ENCODE assay signal across 11 cellular contexts in the genomic region with DNA sequence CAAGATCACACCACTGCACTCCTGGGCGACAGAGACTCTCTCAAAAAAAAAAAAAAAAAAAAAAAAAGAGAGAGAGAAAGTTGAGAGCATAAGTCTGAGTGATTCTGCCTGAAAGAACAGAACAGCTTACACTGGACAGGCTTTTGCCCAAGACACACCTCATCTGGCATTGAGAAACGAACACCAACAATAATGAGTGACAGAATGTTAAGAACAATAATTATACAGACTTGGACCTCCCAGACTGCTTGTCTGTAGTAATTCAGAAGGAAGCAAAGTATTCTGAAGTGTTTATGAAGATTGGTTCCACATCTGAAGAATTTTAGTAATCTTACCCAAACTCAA. TPM values are rescaled to one million over a fixed set of nuclear protein-coding genes. Genes with fewer than 3 reads are reported as not detected.
DNase-seq lines count a peak whose midpoint lies in the region; ATAC-seq and TF ChIP-seq lines count a peak whose summit lies in the region.
"Had no signal": no experiment of that assay in that cellular context is flagged by ENCODE, and none has a peak within 500 bp of the region (broad histone marks: within the 10 kb centered on the region; RNA-seq: fewer than 3 reads in every experiment).

No MANE protein-coding gene starts in this region.

- H2BK120ac ChIP-seq in H9 (ENCODE audit: low read depth, low read length, poor library complexity, severe bottlenecking) = no peak overlapping the region

- H3K9me3 ChIP-seq in OCI-LY7 (ENCODE audit: low read length) (no peaks in the 10 kb centered on the region), skeletal muscle satellite cell (replicated peaks; ENCODE audit: low read length) (no peaks in the 10 kb centered on the region), body of pancreas (no peaks in the 10 kb centered on the region), H9 (ENCODE audit: control insufficient read depth, low read depth, low read length) (no peaks in the 10 kb centered on the region), ovary (no peaks in the 10 kb centered on the region)

- H3K4me3 Mint-ChIP-seq in H9 = no peak overlapping the region
- H3K4me3 Mint-ChIP-seq: brain had no signal

- H2BK20ac ChIP-seq in H9 (ENCODE audit: low read depth, low read length, poor library complexity, severe bottlenecking) = no peak overlapping the region

- H3K36me3 ChIP-seq in OCI-LY7 (ENCODE audit: insufficient read depth, low read length) (no peaks in the 10 kb centered on the region), skeletal muscle satellite cell (ENCODE audit: insufficient read depth, low read length) (no peaks in the 10 kb centered on the region), body of pancreas (replicated peaks in 1 of 2; ENCODE audit: insufficient read depth in 1 of 2, low read depth in 2 of 2) (no peaks in the 10 kb centered on the region), ovary (no peaks in the 10 kb centered on the region)

- TF ChIP-seq CTCF in OCI-LY7 (conservative IDR thresholded peaks at IDR 0.05; ENCODE audit: low read length) (no peak), body of pancreas (IDR thresholded peaks at IDR 0.05) (no peak), H9 (conservative IDR thresholded peaks at IDR 0.05) (no peak), ovary (IDR thresholded peaks at IDR 0.05) (no peak)

- no TSS peak for BruUV-seq in OCI-LY7 (replicated peaks; lab: Mats Ljungman, UMichigan)

- no peak overlapping the region for H3K4ac ChIP-seq in H9 (ENCODE audit: low read depth, low read length)

- CTCF ChIA-PET in OCI-LY7 (lab: Charles Lee; ENCODE audit: unreplicated experiment) = interaction anchor here (0.6 kb wide), 1 partner anchor 9 kb away, joined by 3 read pairs; no protein-coding TSS in a partner anchor

- ATAC-seq in GM19035 (IDR thresholded peaks at IDR 0.05; ENCODE audit: unreplicated experiment) (peak; percentile 2), HG02759 (IDR thresholded peaks at IDR 0.05; ENCODE audit: unreplicated experiment) (peak; percentile 17), body of pancreas (no peak)
- ATAC-seq: esophagus mucosa, HepG2 had no signal

- no peak overlapping the region for H2BK5ac ChIP-seq in H9 (ENCODE audit: insufficient read length, low read length)

- H3K4me1 Mint-ChIP-seq in H9 = peaks cover 7 to 10% of the 10 kb centered on the region in 2 experiments; a peak in 3 of 4 replicates

- H3T11ph ChIP-seq in H9 (ENCODE audit: low read length) = no peak overlapping the region

- no peak overlapping the region; the same call in 1 of the 2 replicates for H2AFZ ChIP-seq in OCI-LY7 (ENCODE audit: low read length)
- no peak overlapping the region for H2AFZ ChIP-seq in H9 (ENCODE audit: low read length)

- H3K79me1 ChIP-seq in H9 (ENCODE audit: insufficient read depth, low read depth, low read length, poor library complexity, severe bottlenecking) = no peaks in the 10 kb centered on the region

- no peaks in the 10 kb centered on the region for H3K9me2 ChIP-seq in OCI-LY7 (ENCODE audit: insufficient read depth, low read length)

- POLR2A ChIA-PET in OCI-LY7 (lab: Charles Lee) = interaction anchor here (0.6 to 2.1 kb wide), 4 partner anchors 9 to 56 kb away, joined by 3 to 5 read pairs (median 4); no protein-coding TSS in a partner anchor

- H3K23me2 ChIP-seq in H9 (ENCODE audit: insufficient read length, low read depth, low read length, poor library complexity, severe bottlenecking) = no peaks in the 10 kb centered on the region

- peak overlapping the region; percentile 75; the same call in 1 of the 2 replicates for H3K4me2 ChIP-seq in OCI-LY7 (ENCODE audit: low read length)
- H3K4me2 ChIP-seq in skeletal muscle satellite cell (ENCODE audit: low read length) = no peak overlapping the region
- no peak overlapping the region for H3K4me2 ChIP-seq in H9 (ENCODE audit: insufficient read depth, insufficient read length, low read length)

- H3K27ac ChIP-seq in OCI-LY7 (ENCODE audit: low read depth, low read length, poor library complexity, severe bottlenecking) (peak overlapping the region; percentile 65), body of pancreas (no peak overlapping the region), H9 (ENCODE audit: insufficient read length, low read depth, low read length) (no peak overlapping the region), ovary (no peak overlapping the region)

- H3K18ac ChIP-seq in H9 (ENCODE audit: insufficient read length, low read depth, low read length) = no peak overlapping the region

- H3K27ac Mint-ChIP-seq in H9 = no peak overlapping the region
- H3K27ac Mint-ChIP-seq: brain had no signal

- H3K27me3 ChIP-seq in skeletal muscle satellite cell (ENCODE audit: control insufficient read depth, insufficient read depth, low read length) (no peaks in the 10 kb centered on the region), body of pancreas (no peaks in the 10 kb centered on the region), H9 (ENCODE audit: insufficient read depth, low read length) (no peaks in the 10 kb centered on the region), ovary (no peaks in the 10 kb centered on the region)

- no peaks in the 10 kb centered on the region for H3K27me3 Mint-ChIP-seq in H9 (ENCODE audit: low read depth)

- H2BK12ac ChIP-seq in H9 (ENCODE audit: insufficient read length, low read depth, low read length) = no peak overlapping the region

- H3K4me1 ChIP-seq in OCI-LY7 (ENCODE audit: insufficient read depth, low read length, poor library complexity, severe bottlenecking) (peaks cover 30% of the 10 kb centered on the region), skeletal muscle satellite cell (ENCODE audit: control insufficient read depth, insufficient read depth, low read length) (peaks cover 24% of the 10 kb centered on the region), body of pancreas (peaks cover 4% of the 10 kb centered on the region), H9 (ENCODE audit: insufficient read depth, low read length) (peaks cover 2% of the 10 kb centered on the region; the same call in 1 of the 2 replicates), ovary (ENCODE audit: insufficient read depth) (peaks cover 4% of the 10 kb centered on the region)

- H3K23ac ChIP-seq in H9 (ENCODE audit: insufficient read length, low read depth, low read length) = no peak overlapping the region

- no peak overlapping the region for H4K8ac ChIP-seq in H9 (replicated peaks; ENCODE audit: insufficient read length, low read depth, low read length)

- peaks cover 4% of the 10 kb centered on the region; the same call in 1 of the 2 replicates for H3K79me2 ChIP-seq in OCI-LY7 (ENCODE audit: insufficient read depth, low read depth, low read length)
- no peaks in the 10 kb centered on the region for H3K79me2 ChIP-seq in H9 (ENCODE audit: insufficient read depth, low read length)

- H3K4me3 ChIP-seq in OCI-LY7 (ENCODE audit: low read depth, low read length, poor library complexity, severe bottlenecking) (no peak overlapping the region), skeletal muscle satellite cell (ENCODE audit: low read length) (no peak overlapping the region), body of pancreas (no peak overlapping the region), ovary (no peak overlapping the region)

- H4K20me1 ChIP-seq in OCI-LY7 (ENCODE audit: insufficient read depth, low read length) (no peaks in the 10 kb centered on the region), H9 (ENCODE audit: control insufficient read depth, insufficient read depth, insufficient read length) (no peaks in the 10 kb centered on the region)

- H3K9me3 Mint-ChIP-seq in H9 = no peaks in the 10 kb centered on the region
- H3K9me3 Mint-ChIP-seq: brain had no signal

- H2BK15ac ChIP-seq in H9 (ENCODE audit: low read depth, low read length) = no peak overlapping the region

- no peak overlapping the region for H3K56ac ChIP-seq in H9 (ENCODE audit: insufficient read length, low read depth, low read length)

- DNase-seq in OCI-LY7 (ENCODE audit: low spot score) = no peak
- no peak for DNase-seq in HuH-7 (ENCODE audit: low spot score)
- DNase-seq in body of pancreas = no peak
- DNase-seq in H9 = no peak
- no peak for DNase-seq in ovary

- TF ChIP-seq EP300 in ovary (IDR thresholded peaks at IDR 0.05) = no peak

- H3K36me3 Mint-ChIP-seq in H9 (ENCODE audit: insufficient read depth in 1 of 3, low read depth in 3 of 3) = no peaks in the 10 kb centered on the region
- H3K36me3 Mint-ChIP-seq: brain had no signal

- TF ChIP-seq POLR2A in body of pancreas (IDR thresholded peaks at IDR 0.05) = no peak
- TF ChIP-seq POLR2A in ovary (IDR thresholded peaks at IDR 0.05) = no peak

- no peak overlapping the region for H2AK5ac ChIP-seq in H9 (ENCODE audit: insufficient read length, low read length)

- H3K9ac ChIP-seq in skeletal muscle satellite cell (ENCODE audit: low read depth, low read length) (peak overlapping the region; percentile 60), H9 (ENCODE audit: extremely low read depth, insufficient read length, low read length) (no peak overlapping the region)

- H4K91ac ChIP-seq in H9 (ENCODE audit: insufficient read length, low read depth, low read length) = no peak overlapping the region

- H3K14ac ChIP-seq in H9 (ENCODE audit: insufficient read depth, low read length) = no peak overlapping the region

- H4K5ac ChIP-seq in H9 (ENCODE audit: insufficient read length, low read depth, low read length) = no peak overlapping the region

- 74 to 76% methylated on average over 2 of the region's 2 CpGs for WGBS in body of pancreas, 2 donors
- WGBS in H9 (ENCODE audit: extremely low coverage, insufficient read length, low lambda C conversion rate) = no CpG with 5 or more reads among the region's 2 CpGs
- 51 to 61% (median 56%) methylated on average over 2 of the region's 2 CpGs for WGBS in ovary, 3 donors

- intact Hi-C loops in OCI-LY7 (cut with micrococcal nuclease; ENCODE audit: unreplicated experiment) (loop anchor here (5.0 kb wide), 1 partner anchor 44 kb away; no protein-coding TSS in a partner anchor), body of pancreas (cut with DNase I) (no loop called here), ovary (cut with DNase I) (no loop called here)

RNA-seq across cellular contexts. Expression of a gene that starts 20.0 kb away (rescaled TPM):
- 7.3 and 8.4 TPM in 2 replicates for total RNA-seq in OCI-LY7 (2014; rRNA removed; shearing (Covaris generic))
- total RNA-seq in OCI-LY7 (2022) (7.8 and 10.2 TPM in 2 replicates), body of pancreas (1 to 10 TPM; 5.4 to 6.6 TPM), H9 (2021) (5.7 and 5.9 TPM in 2 replicates), ovary (10 to 100 TPM in 5 of 7 donors, 1 to 10 TPM in 2; 7.3 to 28.5 (median 12.9) TPM)
- total RNA-seq in skeletal muscle satellite cell (2012; rRNA removed) = 17.9 and 21.0 TPM in 2 replicates
- polyA plus RNA-seq in ovary = 10 to 100 TPM in 1 of 2 donors, 1 to 10 TPM in 1; 6.1 to 10.6 TPM
